In the genomic region with DNA sequence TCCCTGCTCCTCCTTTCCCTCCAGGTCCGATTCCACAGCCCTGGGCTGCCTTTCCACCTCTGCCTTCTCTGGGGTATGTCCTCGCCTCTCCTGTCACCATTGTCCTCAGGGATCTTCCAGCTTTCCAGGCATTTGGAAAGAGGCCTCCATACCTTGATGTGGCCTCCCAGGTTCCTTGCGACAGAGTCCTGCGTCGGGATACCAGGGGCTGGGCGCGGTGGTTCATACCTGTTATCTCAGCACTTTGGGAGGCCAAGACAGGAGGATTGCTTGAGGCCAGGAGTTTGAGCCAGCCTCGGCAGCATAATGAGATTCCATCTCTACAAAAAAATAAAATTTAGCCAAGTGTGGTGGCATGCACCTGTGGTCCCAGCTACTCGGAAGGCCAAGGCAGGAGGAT, we compare ENCODE assay signal across 1 cellular context.
TF ChIP-seq lines count a peak whose summit lies in the region.

No MANE protein-coding gene starts in this region.

TF ChIP-seq in WTC11, 78 proteins besides CTCF, POLR2A, EP300 and RAD21 (continued from another document):
- TF ChIP-seq ZNF532 (CRISPR knock-in tag; IDR thresholded peaks at IDR 0.05; ENCODE audit: borderline replicate concordance) = no peak
- TF ChIP-seq SMAD4 (CRISPR knock-in tag; IDR thresholded peaks at IDR 0.05) = no peak
- TF ChIP-seq TEAD1 (CRISPR knock-in tag; IDR thresholded peaks at IDR 0.05) = no peak
- TF ChIP-seq GABPB1 (CRISPR knock-in tag; IDR thresholded peaks at IDR 0.05) = no peak
- TF ChIP-seq IRF1 (CRISPR knock-in tag; IDR thresholded peaks at IDR 0.05) = no peak
TF ChIP-seq in WTC11: peak in this region for 0.
